In genomic region chrY:25041197-25041871, GRCh38 we compare ENCODE assay signal across 16 cellular contexts. TPM values are rescaled to one million over a fixed set of nuclear protein-coding genes. Genes with fewer than 3 reads are reported as not detected.
A peak's percentile ranks its signal among the peaks of the same experiment; 100 is the strongest.
DNase-seq lines count a peak whose midpoint lies in the region; ATAC-seq and TF ChIP-seq lines count a peak whose summit lies in the region.
"Not testable (repeated sequence)": the region's sequence is repeated elsewhere in the genome, so short reads cannot be mapped to it uniquely, and the experiment has no call there.
"Had no signal": no experiment of that assay in that cellular context is flagged by ENCODE, and none has a peak within 500 bp of the region (broad histone marks: within the 10 kb centered on the region; RNA-seq: fewer than 3 reads in every experiment).

No MANE protein-coding gene starts in this region.

- H3K4me1 Mint-ChIP-seq in activated T-helper 17 cell treated with anti-CD3 and anti-CD28 coated beads, Interleukin-2, amount 50 U/mL, for 72 hours; stimulated activated naive CD8-positive, alpha-beta T cell treated with anti-CD3 and anti-CD28 coated beads, Interleukin-15, amount 100 ng/mL, for 72 hours: not testable (repeated sequence)

- not testable (repeated sequence) for H3K27me3 ChIP-seq in RWPE2 (ENCODE audit: insufficient read depth, poor library complexity, severe bottlenecking); foreskin keratinocyte

- not testable (repeated sequence) for H3K9me3 ChIP-seq in RWPE2 (ENCODE audit: severe bottlenecking)

- not testable (repeated sequence) for TF ChIP-seq CTCF in RWPE2 (IDR thresholded peaks at IDR 0.05; ENCODE audit: poor library complexity, severe bottlenecking); foreskin keratinocyte (conservative IDR thresholded peaks at IDR 0.05)

- H3K27me3 Mint-ChIP-seq in activated T-helper 17 cell treated with anti-CD3 and anti-CD28 coated beads, Interleukin-2, amount 50 U/mL, for 72 hours; stimulated activated naive CD8-positive, alpha-beta T cell treated with anti-CD3 and anti-CD28 coated beads, Interleukin-15, amount 100 ng/mL, for 72 hours: not testable (repeated sequence)

- not testable (repeated sequence) for H3K36me3 Mint-ChIP-seq in activated T-helper 17 cell treated with anti-CD3 and anti-CD28 coated beads, Interleukin-2, amount 50 U/mL, for 72 hours (ENCODE audit: low read depth)

- not testable (repeated sequence) for H3K27ac ChIP-seq in RWPE2 (ENCODE audit: poor library complexity, severe bottlenecking); foreskin keratinocyte

- ATAC-seq in GM19035 (IDR thresholded peaks at IDR 0.05; ENCODE audit: unreplicated experiment) (peak; percentile 64), HG02798 (IDR thresholded peaks at IDR 0.05; ENCODE audit: poor library complexity, unreplicated experiment) (peak; percentile 53), RWPE2 (ENCODE audit: low read depth) (peak; percentile 88), foreskin keratinocyte (peak; percentile 23)
- ATAC-seq in activated T-helper 17 cell treated with anti-CD3 and anti-CD28 coated beads, Interleukin-2, amount 50 U/mL, for 72 hours (replicated peaks): peak; percentile 88
- peak; percentile 76 for ATAC-seq in stimulated activated naive CD8-positive, alpha-beta T cell treated with anti-CD3 and anti-CD28 coated beads, Interleukin-15, amount 100 ng/mL, for 72 hours

- not testable (repeated sequence) for H3K9me3 Mint-ChIP-seq in activated T-helper 17 cell treated with anti-CD3 and anti-CD28 coated beads, Interleukin-2, amount 50 U/mL, for 72 hours; stimulated activated naive CD8-positive, alpha-beta T cell treated with anti-CD3 and anti-CD28 coated beads, Interleukin-15, amount 100 ng/mL, for 72 hours

- H3K4me3 Mint-ChIP-seq in activated T-helper 17 cell treated with anti-CD3 and anti-CD28 coated beads, Interleukin-2, amount 50 U/mL, for 72 hours; stimulated activated naive CD8-positive, alpha-beta T cell treated with anti-CD3 and anti-CD28 coated beads, Interleukin-15, amount 100 ng/mL, for 72 hours: not testable (repeated sequence)

- not testable (repeated sequence) for H3K4me1 ChIP-seq in RWPE2 (ENCODE audit: insufficient read depth, poor library complexity, severe bottlenecking); foreskin keratinocyte

- H3K4me3 ChIP-seq in RWPE2 (ENCODE audit: severe bottlenecking): not testable (repeated sequence)

- not testable (repeated sequence) for H3K27ac Mint-ChIP-seq in activated T-helper 17 cell treated with anti-CD3 and anti-CD28 coated beads, Interleukin-2, amount 50 U/mL, for 72 hours; stimulated activated naive CD8-positive, alpha-beta T cell treated with anti-CD3 and anti-CD28 coated beads, Interleukin-15, amount 100 ng/mL, for 72 hours

- not testable (repeated sequence) for DNase-seq in RWPE2 (ENCODE audit: low spot score); foreskin keratinocyte; stimulated activated naive CD8-positive, alpha-beta T cell treated with anti-CD3 and anti-CD28 coated beads, Interleukin-15, amount 100 ng/mL, for 72 hours

- H3K36me3 ChIP-seq in RWPE2 (ENCODE audit: low read depth): not testable (repeated sequence)

RNA-seq across cellular contexts. Expression of gene BPY2C, which starts 10.6 kb away (rescaled TPM):
- not detected for total RNA-seq in activated T-helper 17 cell treated with anti-CD3 and anti-CD28 coated beads, Interleukin-2, amount 50 U/mL, for 72 hours
- total RNA-seq in foreskin keratinocyte: not detected in 2 replicates
- polyA plus RNA-seq in foreskin keratinocyte: not detected in 2 replicates
- total RNA-seq: A172; A673; Calu3; CD4-positive, alpha-beta memory T cell; Daoy; G401; GM23338; H4; H9 had no signal
- polyA plus RNA-seq: BJ; CD4-positive, alpha-beta memory T cell; GM23338 had no signal

Comparison
In these comparisons a context has a peak if more than half of its experiments do, and no peak if none do; other contexts are left out.
1. ATAC-seq: peak in every context shown above with its lines; median percentile 88 in RWPE2; 88 in activated T-helper 17 cell treated with anti-CD3 and anti-CD28 coated beads, Interleukin-2, amount 50 U/mL, for 72 hours; 76 in stimulated activated naive CD8-positive, alpha-beta T cell treated with anti-CD3 and anti-CD28 coated beads, Interleukin-15, amount 100 ng/mL, for 72 hours; 64 in GM19035; 53 in HG02798; 23 in foreskin keratinocyte.